Comparison of ENCODE assay signal across 14 cellular contexts in the genomic region with DNA sequence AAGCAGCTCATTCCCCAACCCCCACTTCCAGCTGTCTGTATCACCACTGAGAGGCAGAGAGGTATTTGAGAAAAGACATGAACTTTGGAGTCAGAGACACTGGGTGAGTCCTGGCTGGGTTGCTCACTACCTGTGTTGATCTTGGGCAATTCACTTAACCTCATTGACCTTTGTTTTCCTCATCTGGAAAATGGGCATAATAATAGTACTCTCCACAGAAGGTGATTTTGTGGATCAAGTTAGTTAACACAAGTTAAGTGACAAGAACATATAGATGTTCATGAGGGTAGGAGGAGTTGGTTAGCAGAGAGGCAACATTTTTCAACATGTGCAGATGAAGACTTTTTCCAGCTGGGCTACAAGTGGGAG. TPM values are rescaled to one million over a fixed set of nuclear protein-coding genes. Genes with fewer than 3 reads are reported as not detected.
DNase-seq lines count a peak whose midpoint lies in the region; ATAC-seq and TF ChIP-seq lines count a peak whose summit lies in the region.
"Had no signal": no experiment of that assay in that cellular context is flagged by ENCODE, and none has a peak within 500 bp of the region (broad histone marks: within the 10 kb centered on the region; RNA-seq: fewer than 3 reads in every experiment).

No MANE protein-coding gene starts in this region.

- H3K36me3 Mint-ChIP-seq in activated naive CD4-positive, alpha-beta T cell treated with anti-CD3 and anti-CD28 coated beads, Interleukin-2, amount 50 U/mL, for 72 hours = no peaks in the 10 kb centered on the region
- H3K36me3 Mint-ChIP-seq in stimulated activated effector memory CD8-positive, alpha-beta T cell treated with anti-CD3 and anti-CD28 coated beads, Interleukin-12 subunit alpha, Interleukin-12 subunit beta, amount 100 ng/mL, for 72 hours = peaks cover 12% of the 10 kb centered on the region

- peak overlapping the region; percentile 12 to 34 for H3K27ac Mint-ChIP-seq in activated naive CD4-positive, alpha-beta T cell treated with anti-CD3 and anti-CD28 coated beads, Interleukin-2, amount 50 U/mL, for 72 hours
- peak overlapping the region; percentile 15 for H3K27ac Mint-ChIP-seq in stimulated activated effector memory CD8-positive, alpha-beta T cell treated with anti-CD3 and anti-CD28 coated beads, Interleukin-12 subunit alpha, Interleukin-12 subunit beta, amount 100 ng/mL, for 72 hours
- H3K27ac Mint-ChIP-seq: CD14-positive monocyte; CD8-positive, alpha-beta T cell had no signal

- H3K79me2 ChIP-seq in OCI-LY3 (ENCODE audit: low read length) = no peaks in the 10 kb centered on the region

- no peaks in the 10 kb centered on the region for H4K20me1 ChIP-seq in OCI-LY3 (ENCODE audit: insufficient read depth, low read length)

- peak overlapping the region; percentile 90 for H3K27ac ChIP-seq in OCI-LY3 (ENCODE audit: low read length)
- H3K27ac ChIP-seq in foreskin keratinocyte = no peak overlapping the region

- peak overlapping the region; percentile 67; the same call in 1 of the 2 replicates for H3K9ac ChIP-seq in OCI-LY3 (ENCODE audit: low read length)

- no peak for ATAC-seq in activated naive CD4-positive, alpha-beta T cell treated with anti-CD3 and anti-CD28 coated beads, Interleukin-2, amount 50 U/mL, for 72 hours
- ATAC-seq in foreskin keratinocyte (peak; percentile 11), HG03457 (IDR thresholded peaks at IDR 0.05; ENCODE audit: unreplicated experiment) (no peak)
- no peak for ATAC-seq in stimulated activated effector memory CD8-positive, alpha-beta T cell treated with anti-CD3 and anti-CD28 coated beads, Interleukin-12 subunit alpha, Interleukin-12 subunit beta, amount 100 ng/mL, for 72 hours
- ATAC-seq: CD8-positive, alpha-beta T cell had no signal

- H3K4me3 Mint-ChIP-seq in stimulated activated effector memory CD8-positive, alpha-beta T cell treated with anti-CD3 and anti-CD28 coated beads, Interleukin-12 subunit alpha, Interleukin-12 subunit beta, amount 100 ng/mL, for 72 hours = no peak overlapping the region
- H3K4me3 Mint-ChIP-seq: CD14-positive monocyte; CD8-positive, alpha-beta T cell had no signal

- H3K4me3 ChIP-seq in OCI-LY3 (ENCODE audit: low read length) = no peak overlapping the region

- peak overlapping the region; percentile 68 for H3K4me2 ChIP-seq in OCI-LY3 (ENCODE audit: low read length)

- TF ChIP-seq CTCF in OCI-LY3 (IDR thresholded peaks at IDR 0.05; ENCODE audit: low read depth, low read length) (no peak), foreskin keratinocyte (conservative IDR thresholded peaks at IDR 0.05) (no peak)

- no peak overlapping the region for H2AFZ ChIP-seq in OCI-LY3 (ENCODE audit: low read depth, low read length)

- no peak for DNase-seq in activated naive CD4-positive, alpha-beta T cell treated with anti-CD3 and anti-CD28 coated beads, Interleukin-2, amount 50 U/mL, for 72 hours (ENCODE audit: low spot score in 2 of 2)
- DNase-seq in activated naive CD4-positive, alpha-beta T cell (lab: John Stamatoyannopoulos, UW) = no peak
- DNase-seq in foreskin keratinocyte (no peak), putamen (ENCODE audit: low spot score) (no peak), HCEC 1CT (no peak)
- no peak for DNase-seq in stimulated activated effector memory CD8-positive, alpha-beta T cell treated with anti-CD3 and anti-CD28 coated beads, Interleukin-12 subunit alpha, Interleukin-12 subunit beta, amount 100 ng/mL, for 72 hours (ENCODE audit: low spot score in 2 of 2)
- DNase-seq: CD8-positive, alpha-beta T cell; COR-L47; DMS53; GF-D8 had no signal

- H3K4me1 Mint-ChIP-seq in stimulated activated effector memory CD8-positive, alpha-beta T cell treated with anti-CD3 and anti-CD28 coated beads, Interleukin-12 subunit alpha, Interleukin-12 subunit beta, amount 100 ng/mL, for 72 hours = peaks cover 13% of the 10 kb centered on the region

- H3K27me3 ChIP-seq in OCI-LY3 (ENCODE audit: low read depth, low read length) (no peaks in the 10 kb centered on the region), foreskin keratinocyte (peaks cover 18% of the 10 kb centered on the region)

- no peaks in the 10 kb centered on the region for H3K9me3 Mint-ChIP-seq in activated naive CD4-positive, alpha-beta T cell treated with anti-CD3 and anti-CD28 coated beads, Interleukin-2, amount 50 U/mL, for 72 hours
- no peaks in the 10 kb centered on the region for H3K9me3 Mint-ChIP-seq in stimulated activated effector memory CD8-positive, alpha-beta T cell treated with anti-CD3 and anti-CD28 coated beads, Interleukin-12 subunit alpha, Interleukin-12 subunit beta, amount 100 ng/mL, for 72 hours
- H3K9me3 Mint-ChIP-seq: CD14-positive monocyte; CD8-positive, alpha-beta T cell had no signal

- H3K9me3 ChIP-seq in OCI-LY3 (ENCODE audit: insufficient read depth, low read length) = no peaks in the 10 kb centered on the region

- H3K4me1 ChIP-seq in OCI-LY3 (ENCODE audit: low read length) = peaks cover 67% of the 10 kb centered on the region
- no peaks in the 10 kb centered on the region for H3K4me1 ChIP-seq in foreskin keratinocyte

- H3K36me3 ChIP-seq in OCI-LY3 (replicated peaks; ENCODE audit: low read depth, low read length) = peaks cover 5% of the 10 kb centered on the region

RNA-seq across cellular contexts. Expression of gene ETV3L, which starts 17.1 kb away (rescaled TPM):
- total RNA-seq in activated naive CD4-positive, alpha-beta T cell treated with anti-CD3 and anti-CD28 coated beads, Interleukin-2, amount 50 U/mL, for 72 hours = not detected
- total RNA-seq in foreskin keratinocyte = not detected in 2 replicates
- polyA plus RNA-seq in foreskin keratinocyte = not detected in 2 replicates
- total RNA-seq: CD8-positive, alpha-beta T cell had no signal
- polyA plus RNA-seq: BJ had no signal

RNA-seq across cellular contexts. Expression of gene ETV3, which starts 21.5 kb away (rescaled TPM):
- 10 to 100 TPM; 27.0 to 49.3 TPM for total RNA-seq in activated naive CD4-positive, alpha-beta T cell treated with anti-CD3 and anti-CD28 coated beads, Interleukin-2, amount 50 U/mL, for 72 hours
- total RNA-seq in foreskin keratinocyte = 26.2 and 27.0 TPM in 2 replicates
- polyA plus RNA-seq in foreskin keratinocyte = 5.9 and 7.3 TPM in 2 replicates
